ENCODE assay signal across 15 cellular contexts in genomic region chr19:50292216-50292827, GRCh38. TPM values are rescaled to one million over a fixed set of nuclear protein-coding genes. Genes with fewer than 3 reads are reported as not detected.
DNase-seq lines count a peak whose midpoint lies in the region; ATAC-seq and TF ChIP-seq lines count a peak whose summit lies in the region.
"Had no signal": no experiment of that assay in that cellular context is flagged by ENCODE, and none has a peak within 500 bp of the region (broad histone marks: within the 10 kb centered on the region; RNA-seq: fewer than 3 reads in every experiment).

No MANE protein-coding gene starts in this region.

- H3K27ac Mint-ChIP-seq in naive thymus-derived CD4-positive, alpha-beta T cell: no peak overlapping the region
- H3K27ac Mint-ChIP-seq: B cell; CD4-positive, alpha-beta memory T cell had no signal

- peaks cover 0 to 68% (median 40%) of the 10 kb centered on the region in 5 donors for H3K27me3 Mint-ChIP-seq in naive thymus-derived CD4-positive, alpha-beta T cell

- H3K36me3 Mint-ChIP-seq in naive thymus-derived CD4-positive, alpha-beta T cell: peaks cover 0 to 17% (median 0%) of the 10 kb centered on the region in 5 donors

- ATAC-seq in upper lobe of right lung (no peak), GM19397 (IDR thresholded peaks at IDR 0.05; ENCODE audit: unreplicated experiment) (no peak)
- no peak for ATAC-seq in naive thymus-derived CD4-positive, alpha-beta T cell
- ATAC-seq: K562 had no signal

- no peak overlapping the region for H3K4me3 Mint-ChIP-seq in naive thymus-derived CD4-positive, alpha-beta T cell
- H3K4me3 Mint-ChIP-seq: B cell; CD4-positive, alpha-beta memory T cell had no signal

- peak; percentile 75 for DNase-seq in iPS-NIHi11 (ENCODE audit: low spot score)
- DNase-seq in upper lobe of right lung: peak; percentile 16
- no peak for DNase-seq in suprapubic skin (ENCODE audit: low spot score in 2 of 2)
- DNase-seq in naive thymus-derived CD4-positive, alpha-beta T cell: no peak
- DNase-seq: CD4-positive, alpha-beta memory T cell; DMS153; DMS79 treated with DMSO at 0.1 percent for 48 hours; GF-D8; HCEC 1CT had no signal

- H3K36me3 ChIP-seq in ES-I3 (ENCODE audit: insufficient read depth, low read length): no peaks in the 10 kb centered on the region; the same call in 1 of the 2 replicates
- H3K36me3 ChIP-seq in HEK293 (ENCODE audit: control insufficient read depth in 2 of 2, insufficient read depth in 1 of 2, low read length in 2 of 2): peaks cover 0 to 16% of the 10 kb centered on the region in 2 experiments; a peak in 2 of 3 replicates
- no peaks in the 10 kb centered on the region for H3K36me3 ChIP-seq in upper lobe of right lung
- H3K36me3 ChIP-seq in suprapubic skin: peaks cover 31% of the 10 kb centered on the region
- H3K36me3 ChIP-seq in naive thymus-derived CD4-positive, alpha-beta T cell (ENCODE audit: control insufficient read depth in 2 of 3, insufficient read depth in 3 of 3, low read length in 3 of 3): no peaks in the 10 kb centered on the region

- intact Hi-C loops in upper lobe of right lung (cut with DNase I): no loop called here
- intact Hi-C loops in naive thymus-derived CD4-positive, alpha-beta T cell (cut with micrococcal nuclease): no loop called here

- POLR2A ChIA-PET in HEK293 (lab: Yijun Ruan, JAX): interaction anchor here (0.6 kb wide), 1 partner anchor 25 kb away, joined by 3 read pairs; no protein-coding TSS in a partner anchor
- POLR2A ChIA-PET in naive thymus-derived CD4-positive, alpha-beta T cell (lab: Charles Lee): no interaction called here

- H3K27me3 ChIP-seq in upper lobe of right lung (no peaks in the 10 kb centered on the region), suprapubic skin (peaks cover 19% of the 10 kb centered on the region)
- H3K27me3 ChIP-seq in naive thymus-derived CD4-positive, alpha-beta T cell (ENCODE audit: control insufficient read depth in 2 of 2, insufficient read depth in 2 of 2, low read length in 2 of 2): no peaks in the 10 kb centered on the region

- TF ChIP-seq CTCF in HEK293 (tag by site-specific recombination; IDR thresholded peaks at IDR 0.05) (no peak), upper lobe of right lung (IDR thresholded peaks at IDR 0.05) (no peak), suprapubic skin (IDR thresholded peaks at IDR 0.05) (no peak)

- H3K4me1 Mint-ChIP-seq in naive thymus-derived CD4-positive, alpha-beta T cell: no peaks in the 10 kb centered on the region
- H3K4me1 Mint-ChIP-seq: B cell; CD4-positive, alpha-beta memory T cell had no signal

- H3K4me1 ChIP-seq in ES-I3 (ENCODE audit: insufficient read depth, low read length) (peaks cover 26% of the 10 kb centered on the region; the same call in 1 of the 2 replicates), HEK293 (ENCODE audit: control insufficient read depth, insufficient read depth, low read length) (no peaks in the 10 kb centered on the region), upper lobe of right lung (no peaks in the 10 kb centered on the region), suprapubic skin (no peaks in the 10 kb centered on the region)
- H3K4me1 ChIP-seq in naive thymus-derived CD4-positive, alpha-beta T cell (ENCODE audit: control insufficient read depth in 2 of 2, insufficient read depth in 2 of 2, low read length in 2 of 2): no peaks in the 10 kb centered on the region

- CTCF ChIA-PET in HEK293 (lab: Yijun Ruan, JAX): interaction anchor here (0.6 to 0.9 kb wide), 2 partner anchors 24 to 38 kb away, joined by 4 to 7 read pairs; no protein-coding TSS in a partner anchor
- CTCF ChIA-PET in naive thymus-derived CD4-positive, alpha-beta T cell (lab: Charles Lee): no interaction called here

- H3K4me3 ChIP-seq in HEK293 (ENCODE audit: low read depth, low read length) (no peak overlapping the region), upper lobe of right lung (no peak overlapping the region), suprapubic skin (no peak overlapping the region)
- H3K4me3 ChIP-seq in naive thymus-derived CD4-positive, alpha-beta T cell (ENCODE audit: low read length): no peak overlapping the region
- H3K4me3 ChIP-seq: K562 had no signal

- 73% methylated on average over 11 of the region's 11 CpGs for WGBS in suprapubic skin

- TF ChIP-seq EP300 in suprapubic skin (IDR thresholded peaks at IDR 0.05): no peak

- peak overlapping the region; percentile 24; the same call in 1 of the 2 replicates for H3K9ac ChIP-seq in ES-I3 (ENCODE audit: low read depth, low read length)

- H3K9me3 Mint-ChIP-seq in naive thymus-derived CD4-positive, alpha-beta T cell: peaks cover 0 to 28% (median 12%) of the 10 kb centered on the region in 11 donors

- no peak for TF ChIP-seq POLR2A in suprapubic skin (IDR thresholded peaks at IDR 0.05)

- H3K27ac ChIP-seq in HEK293 (ENCODE audit: extremely low read depth, low read depth, low read length): no peak overlapping the region
- H3K27ac ChIP-seq in upper lobe of right lung: no peak overlapping the region
- no peak overlapping the region for H3K27ac ChIP-seq in suprapubic skin
- H3K27ac ChIP-seq in naive thymus-derived CD4-positive, alpha-beta T cell (ENCODE audit: low read depth, low read length): no peak overlapping the region
- H3K27ac ChIP-seq: C4-2B had no signal

- H3K9me3 ChIP-seq in ES-I3 (ENCODE audit: control insufficient read depth, insufficient read depth, low read length) (no peaks in the 10 kb centered on the region), HEK293 (ENCODE audit: control insufficient read depth, insufficient read depth, low read depth, low read length) (no peaks in the 10 kb centered on the region; the same call in 1 of the 2 replicates), upper lobe of right lung (no peaks in the 10 kb centered on the region), suprapubic skin (no peaks in the 10 kb centered on the region)
- no peaks in the 10 kb centered on the region for H3K9me3 ChIP-seq in naive thymus-derived CD4-positive, alpha-beta T cell (ENCODE audit: control insufficient read depth in 2 of 3, low read length in 3 of 3)

TF ChIP-seq in HEK293, 187 proteins besides CTCF, POLR2A, EP300 and RAD21:
- TF ChIP-seq KLF1 (tag by site-specific recombination; IDR thresholded peaks at IDR 0.05) (peak; percentile 53), PRDM1 (tag by site-specific recombination; IDR thresholded peaks at IDR 0.05) (no peak), EGR2 (tag by site-specific recombination; IDR thresholded peaks at IDR 0.05; ENCODE audit: low read depth) (peak; percentile 30; the same call in 1 of the 2 replicates), ZNF362 (tag by site-specific recombination; IDR thresholded peaks at IDR 0.05) (no peak), ZFHX2 (tag by site-specific recombination; conservative IDR thresholded peaks at IDR 0.05) (peak; percentile 50; the same call in 1 of the 2 replicates), ZNF394 (tag by site-specific recombination; IDR thresholded peaks at IDR 0.05; ENCODE audit: borderline replicate concordance) (no peak), KLF9 (tag by site-specific recombination; IDR thresholded peaks at IDR 0.05; ENCODE audit: low read depth) (peak; percentile 52; the same call in 1 of the 2 replicates), ZNF776 (tag by site-specific recombination; IDR thresholded peaks at IDR 0.05; ENCODE audit: borderline replicate concordance) (no peak), ZNF16 (tag by site-specific recombination; IDR thresholded peaks at IDR 0.05; ENCODE audit: low read depth) (peak; percentile 77)

RNA-seq across cellular contexts. Expression of gene KCNC3, which starts 36.9 kb away (rescaled TPM):
- total RNA-seq in upper lobe of right lung: 12.8 TPM
- 1 to 10 TPM; 1.5 to 3.1 (median 1.7) TPM for total RNA-seq in suprapubic skin
- 10 to 100 TPM in 1 of 5 experiments, 1 to 10 TPM in 4; 1.9 to 11.1 (median 2.4) TPM for total RNA-seq in naive thymus-derived CD4-positive, alpha-beta T cell
- polyA plus RNA-seq in naive thymus-derived CD4-positive, alpha-beta T cell: not detected
- polyA plus RNA-seq: CD4-positive, alpha-beta memory T cell had no signal

Comparison
In these comparisons a context has a peak if more than half of its experiments do, and no peak if none do; other contexts are left out.
1. DNase-seq: peak in iPS-NIHi11 (single experiment) and upper lobe of right lung (single experiment); none in suprapubic skin (0 of 2) and naive thymus-derived CD4-positive, alpha-beta T cell (0 of 9).